ENCODE assay signal across 13 cellular contexts in the genomic region with DNA sequence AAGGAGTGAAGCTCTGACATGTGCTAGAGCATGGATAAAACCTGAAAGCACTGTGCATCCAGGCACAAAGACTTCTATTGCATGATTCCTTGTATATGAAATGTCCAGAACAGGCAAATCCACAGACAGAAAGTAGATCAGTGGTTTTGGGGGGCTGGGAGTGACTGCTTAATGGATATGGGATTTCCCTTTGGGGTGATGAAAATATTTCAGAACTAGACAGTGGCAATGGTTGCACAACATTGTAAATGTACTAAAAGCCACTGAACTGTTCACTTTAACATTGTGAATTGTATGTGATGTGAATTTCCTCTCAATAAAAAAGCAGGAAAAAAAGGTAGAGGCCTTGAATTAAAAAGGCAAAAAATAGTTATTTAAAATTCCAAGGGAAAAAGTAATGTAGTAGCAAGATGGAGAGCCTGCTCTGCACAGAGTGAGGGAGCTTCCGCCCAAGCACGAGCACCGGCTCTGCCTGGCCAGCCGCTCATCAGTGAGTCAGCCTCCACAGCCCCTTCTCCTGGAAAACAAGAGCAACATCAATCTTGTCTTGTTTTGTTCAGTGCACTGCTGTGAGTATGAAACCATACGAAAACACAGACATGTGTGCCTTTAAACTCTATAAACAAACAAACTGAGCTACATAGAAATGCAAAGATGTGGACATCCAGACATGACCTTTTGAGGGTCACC.
DNase-seq lines count a peak whose midpoint lies in the region; ATAC-seq and TF ChIP-seq lines count a peak whose summit lies in the region.
"Had no signal": no experiment of that assay in that cellular context is flagged by ENCODE, and none has a peak within 500 bp of the region (broad histone marks: within the 10 kb centered on the region; RNA-seq: fewer than 3 reads in every experiment).

No MANE protein-coding gene starts in this region.

- POLR2A ChIA-PET in MCF 10A (lab: Yijun Ruan, JAX), result interaction anchor here (0.8 to 1.6 kb wide), 3 partner anchors 11 to 32 kb away, joined by 3 to 6 read pairs (median 3); no protein-coding TSS in a partner anchor

- CTCF ChIA-PET in MCF 10A (lab: Yijun Ruan, JAX), result no interaction called here

- BruUV-seq in MCF 10A (replicated peaks; lab: Mats Ljungman, UMichigan), result no TSS peak

- no peaks in the 10 kb centered on the region for H3K27me3 ChIP-seq in breast epithelium
- H3K27me3 ChIP-seq in foreskin keratinocyte, result no peaks in the 10 kb centered on the region
- H3K27me3 ChIP-seq: suprapubic skin had no signal

- H3K4me3 Mint-ChIP-seq in MCF 10A (ENCODE audit: unreplicated experiment), result no peak overlapping the region

- peak; percentile 96 for ATAC-seq in foreskin keratinocyte

- no peak overlapping the region for H3K27ac ChIP-seq in breast epithelium
- H3K27ac ChIP-seq in foreskin keratinocyte, result no peak overlapping the region
- H3K27ac ChIP-seq: suprapubic skin, VCaP had no signal

- H3K4me1 ChIP-seq in breast epithelium (no peaks in the 10 kb centered on the region), foreskin keratinocyte (peaks cover 15% of the 10 kb centered on the region)
- H3K4me1 ChIP-seq: HAP-1 had no signal

- DNase-seq in MCF 10A (ENCODE audit: unreplicated experiment), result peak; percentile 41
- no peak for DNase-seq in breast epithelium (ENCODE audit: low spot score in 2 of 2)
- DNase-seq in foreskin keratinocyte, result no peak
- peak; percentile 41 for DNase-seq in stromal cell of bone marrow (ENCODE audit: low read depth)
- no peak for DNase-seq in GF-D8 (lab: John Stamatoyannopoulos, UW)
- no peak for DNase-seq in T-helper 9 cell
- no peak for DNase-seq in anterior cingulate cortex (lab: John Stamatoyannopoulos, UW)
- DNase-seq: 8988T; activated naive CD4-positive, alpha-beta T cell had no signal

- TF ChIP-seq CTCF in MCF 10A (IDR thresholded peaks at IDR 0.05; ENCODE audit: unreplicated experiment) (no peak), breast epithelium (IDR thresholded peaks at IDR 0.05) (no peak), WI38 (IDR thresholded peaks at IDR 0.05; ENCODE audit: low read depth, low read length) (0 out of 2 replicates have a peak, but pooled peaks have one; percentile 9), foreskin keratinocyte (conservative IDR thresholded peaks at IDR 0.05) (peak; percentile 45)

- no peaks in the 10 kb centered on the region for H3K36me3 ChIP-seq in breast epithelium
- H3K36me3 ChIP-seq: HAP-1, suprapubic skin had no signal

- intact Hi-C loops in MCF 10A (cut with micrococcal nuclease), result no loop called here
- intact Hi-C loops in breast epithelium (cut with DNase I; ENCODE audit: low total_unique reads), result no loop called here

- no peak overlapping the region for H3K4me3 ChIP-seq in breast epithelium
- H3K4me3 ChIP-seq in WI38 (ENCODE audit: low read depth, low read length), result no peak overlapping the region
- H3K4me3 ChIP-seq: HAP-1, suprapubic skin had no signal

- no peak overlapping the region for H3K27ac Mint-ChIP-seq in MCF 10A (ENCODE audit: low read depth, unreplicated experiment)

- no peaks in the 10 kb centered on the region for H3K27me3 Mint-ChIP-seq in MCF 10A (ENCODE audit: insufficient read depth, unreplicated experiment)

- no peaks in the 10 kb centered on the region for H3K9me3 ChIP-seq in breast epithelium
- H3K9me3 ChIP-seq: HAP-1, suprapubic skin had no signal

- TF ChIP-seq POLR2A in breast epithelium (IDR thresholded peaks at IDR 0.05), result no peak

- no peaks in the 10 kb centered on the region for H3K9me3 Mint-ChIP-seq in MCF 10A (ENCODE audit: unreplicated experiment)

- H3K4me1 Mint-ChIP-seq in MCF 10A (ENCODE audit: insufficient read depth, unreplicated experiment), result peaks cover 12% of the 10 kb centered on the region

- H3K36me3 Mint-ChIP-seq in MCF 10A (ENCODE audit: insufficient read depth, unreplicated experiment), result no peaks in the 10 kb centered on the region

Comparison
In these comparisons a context has a peak if more than half of its experiments do, and no peak if none do; other contexts are left out.
1. DNase-seq: peak in MCF 10A (single experiment) and stromal cell of bone marrow (single experiment); none in breast epithelium (0 of 2), foreskin keratinocyte (0 of 2), GF-D8 (single experiment), T-helper 9 cell (single experiment) and anterior cingulate cortex (0 of 58).
2. CTCF ChIP-seq: peak in WI38 (single experiment) and foreskin keratinocyte (single experiment); none in MCF 10A (single experiment) and breast epithelium (0 of 3).